Comparison of ENCODE assay signal across 1 cellular context in the genomic region with DNA sequence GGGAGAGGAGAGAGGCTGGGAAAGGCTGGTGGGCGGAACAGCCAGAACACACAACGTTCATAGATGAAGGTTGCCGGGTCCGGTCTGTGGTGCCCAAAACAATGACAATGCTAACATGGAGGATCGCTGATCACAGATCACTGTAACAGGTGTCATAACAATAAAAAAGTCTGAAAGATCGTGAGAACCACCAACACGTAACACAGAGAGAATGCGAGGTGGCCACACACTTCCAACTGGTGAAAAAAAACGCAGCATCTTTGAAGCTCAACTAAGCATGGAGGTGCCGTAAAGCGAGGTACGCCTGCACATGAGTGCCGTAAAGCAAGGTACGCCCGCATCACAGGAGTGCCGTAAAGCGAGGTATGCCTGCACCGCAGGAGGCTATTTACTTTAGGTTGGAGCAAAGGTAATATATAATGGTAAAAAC.
TF ChIP-seq lines count a peak whose summit lies in the region.

No MANE protein-coding gene starts in this region.

TF ChIP-seq in A549, 52 proteins besides CTCF, POLR2A, EP300 and RAD21 (continued from another document):
- TF ChIP-seq, protein P1, sequence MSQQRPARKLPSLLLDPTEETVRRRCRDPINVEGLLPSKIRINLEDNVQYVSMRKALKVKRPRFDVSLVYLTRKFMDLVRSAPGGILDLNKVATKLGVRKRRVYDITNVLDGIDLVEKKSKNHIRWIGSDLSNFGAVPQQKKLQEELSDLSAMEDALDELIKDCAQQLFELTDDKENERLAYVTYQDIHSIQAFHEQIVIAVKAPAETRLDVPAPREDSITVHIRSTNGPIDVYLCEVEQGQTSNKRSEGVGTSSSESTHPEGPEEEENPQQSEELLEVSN (IDR thresholded peaks at IDR 0.05; ENCODE audit: borderline replicate concordance, low read depth) = peak; percentile 75; the same call in 1 of the 2 replicates
